ENCODE assay signal across 8 cellular contexts in genomic region chr2:74472945-74473258, GRCh38. TPM values are rescaled to one million over a fixed set of nuclear protein-coding genes. Genes with fewer than 3 reads are reported as not detected.
A peak's percentile ranks its signal among the peaks of the same experiment; 100 is the strongest.
DNase-seq lines count a peak whose midpoint lies in the region; ATAC-seq lines count a peak whose summit lies in the region.

No MANE protein-coding gene starts in this region.

- no peaks in the 10 kb centered on the region for H3K9me3 ChIP-seq in iPS-20b (ENCODE audit: insufficient read depth, low read depth, low read length)

- H3K4me1 Mint-ChIP-seq in activated naive CD8-positive, alpha-beta T cell treated with anti-CD3 and anti-CD28 coated beads for 36 hours: peaks cover 6% of the 10 kb centered on the region

- DNase-seq in DMS79 treated with DMSO at 0.1 percent for 48 hours (lab: John Stamatoyannopoulos, UW): peak; percentile 53
- DNase-seq in DMS79 (lab: John Stamatoyannopoulos, UW): no peak
- DNase-seq in activated naive CD8-positive, alpha-beta T cell treated with anti-CD3 and anti-CD28 coated beads for 36 hours: no peak
- DNase-seq in substantia nigra (lab: John Stamatoyannopoulos, UW): no peak
- DNase-seq in NCI-H345 (lab: John Stamatoyannopoulos, UW): no peak
- no peak for DNase-seq in activated CD4-positive, alpha-beta T cell treated with anti-CD3 and anti-CD28 coated beads, Interleukin-2, amount 50 U/mL, for 48 hours

- H3K4me3 Mint-ChIP-seq in activated naive CD8-positive, alpha-beta T cell treated with anti-CD3 and anti-CD28 coated beads for 36 hours: peak overlapping the region; percentile 98

- peak overlapping the region; percentile 59 for H3K27ac ChIP-seq in iPS-20b (ENCODE audit: low read length)
- H3K27ac ChIP-seq in substantia nigra (ENCODE audit: low read depth, low read length, poor library complexity, severe bottlenecking): peak overlapping the region; percentile 94

- peak overlapping the region; percentile 97 for H3K27ac Mint-ChIP-seq in activated naive CD8-positive, alpha-beta T cell treated with anti-CD3 and anti-CD28 coated beads for 36 hours

- peak overlapping the region; percentile 97 for H3K4me3 ChIP-seq in iPS-20b (ENCODE audit: low read length)

- H3K9me3 Mint-ChIP-seq in activated naive CD8-positive, alpha-beta T cell treated with anti-CD3 and anti-CD28 coated beads for 36 hours: no peaks in the 10 kb centered on the region

- peaks cover 22% of the 10 kb centered on the region for H3K36me3 ChIP-seq in iPS-20b (ENCODE audit: insufficient read depth, low read depth, low read length)

- H3K27me3 Mint-ChIP-seq in activated naive CD8-positive, alpha-beta T cell treated with anti-CD3 and anti-CD28 coated beads for 36 hours: no peaks in the 10 kb centered on the region

- no peaks in the 10 kb centered on the region; the same call in 1 of the 2 replicates for H3K4me1 ChIP-seq in iPS-20b (ENCODE audit: insufficient read depth, low read length)

- H3K27me3 ChIP-seq in iPS-20b (ENCODE audit: insufficient read depth, low read length): no peaks in the 10 kb centered on the region

- ATAC-seq in GM19452 (IDR thresholded peaks at IDR 0.05; ENCODE audit: unreplicated experiment): no peak

- peak overlapping the region; percentile 88 for H3K9ac ChIP-seq in iPS-20b (ENCODE audit: low read depth, low read length)

- H3K36me3 Mint-ChIP-seq in activated naive CD8-positive, alpha-beta T cell treated with anti-CD3 and anti-CD28 coated beads for 36 hours: peaks cover 29% of the 10 kb centered on the region

RNA-seq across cellular contexts. Expression of gene MRPL53, which starts 0.4 kb away (rescaled TPM):
- 100 to 1,000 TPM; 105 to 111 TPM for total RNA-seq in activated naive CD8-positive, alpha-beta T cell treated with anti-CD3 and anti-CD28 coated beads for 36 hours

RNA-seq across cellular contexts. Expression of gene MOGS, which starts 7.7 kb away (rescaled TPM):
- total RNA-seq in activated naive CD8-positive, alpha-beta T cell treated with anti-CD3 and anti-CD28 coated beads for 36 hours: 10 to 100 TPM; 54.7 to 59.5 TPM

RNA-seq across cellular contexts. Expression of gene CCDC142, which starts 9.9 kb away (rescaled TPM):
- total RNA-seq in activated naive CD8-positive, alpha-beta T cell treated with anti-CD3 and anti-CD28 coated beads for 36 hours: 10 to 100 TPM in 1 of 2 experiments, 1 to 10 TPM in 1; 8.0 to 11.8 TPM

RNA-seq across cellular contexts. Expression of gene TTC31, which starts 10.0 kb away (rescaled TPM):
- total RNA-seq in activated naive CD8-positive, alpha-beta T cell treated with anti-CD3 and anti-CD28 coated beads for 36 hours: 10 to 100 TPM; 22.7 to 23.2 TPM

RNA-seq across cellular contexts. Expression of gene WBP1, which starts 14.7 kb away (rescaled TPM):
- total RNA-seq in activated naive CD8-positive, alpha-beta T cell treated with anti-CD3 and anti-CD28 coated beads for 36 hours: 10 to 100 TPM; 19.1 to 20.1 TPM
